In the genomic region with DNA sequence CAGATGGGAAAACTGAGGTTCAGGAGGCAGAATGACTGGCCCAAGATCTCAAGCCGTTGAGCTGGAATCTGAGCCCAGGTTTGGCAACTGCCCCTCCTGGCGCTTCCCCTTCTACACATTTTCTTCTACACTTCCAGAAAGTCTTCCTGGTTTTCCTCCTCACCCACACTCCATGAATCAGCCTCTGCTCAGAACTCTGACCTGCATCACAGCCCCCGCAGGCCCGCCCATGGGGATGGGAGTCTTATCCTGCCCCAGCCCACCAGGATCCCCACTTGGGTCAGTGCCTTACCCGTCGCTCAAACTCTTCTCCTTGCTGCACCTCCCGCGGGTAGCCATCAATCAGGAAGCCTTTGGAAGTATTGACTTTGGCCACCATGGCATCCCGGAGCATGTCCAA, we compare ENCODE assay signal across 24 cellular contexts.
"Had no signal": no experiment of that assay in that cellular context is flagged by ENCODE, and none has a peak within 500 bp of the region (broad histone marks: within the 10 kb centered on the region; RNA-seq: fewer than 3 reads in every experiment).

No MANE protein-coding gene starts in this region.

- H3K9me3 Mint-ChIP-seq: activated B cell treated with CpG ODN at 0.5 μM for 24 hours; activated CD4-positive, alpha-beta memory T cell treated with anti-CD3 and anti-CD28 coated beads for 36 hours; endodermal cell; stimulated activated naive CD8-positive, alpha-beta T cell treated with anti-CD3 and anti-CD28 coated beads, Interleukin-15, amount 100 ng/mL, for 72 hours had no signal

- H3K27me3 ChIP-seq: foreskin keratinocyte, pancreas, right atrium auricular region, spleen, suprapubic skin, transverse colon, vagina had no signal

- DNase-seq: activated B cell treated with CpG ODN at 0.5 μM for 24 hours; activated CD4-positive, alpha-beta memory T cell treated with anti-CD3 and anti-CD28 coated beads for 36 hours; activated CD4-positive, alpha-beta T cell treated with anti-CD3 and anti-CD28 coated beads for 4 hours; amniotic stem cell; cortex of kidney; foreskin keratinocyte; lower lobe of right lung; mesendoderm; mucosa of descending colon; psoas muscle; spleen; stimulated activated CD4-positive, alpha-beta T cell treated with anti-CD3 and anti-CD28 coated beads, Interleukin-4, amount 100 ng/mL, for 24 hours; stimulated activated naive CD8-positive, alpha-beta T cell treated with anti-CD3 and anti-CD28 coated beads, Interleukin-15, amount 100 ng/mL, for 72 hours; T-helper 1 cell; T-helper 9 cell; transverse colon had no signal

- H3K9me3 ChIP-seq: lower lobe of right lung, mucosa of descending colon, pancreas, psoas muscle, right atrium auricular region, spleen, suprapubic skin, transverse colon, vagina had no signal

- H3K27ac ChIP-seq: epithelial cell of prostate, foreskin keratinocyte, lower lobe of right lung, pancreas, psoas muscle, suprapubic skin, transverse colon, vagina had no signal

- H3K36me3 ChIP-seq: transverse colon had no signal

- H3K27me3 Mint-ChIP-seq: activated B cell treated with CpG ODN at 0.5 μM for 24 hours; activated CD4-positive, alpha-beta memory T cell treated with anti-CD3 and anti-CD28 coated beads for 36 hours; activated naive CD8-positive, alpha-beta T cell; stimulated activated naive CD8-positive, alpha-beta T cell treated with anti-CD3 and anti-CD28 coated beads, Interleukin-15, amount 100 ng/mL, for 72 hours had no signal

- H3K4me3 Mint-ChIP-seq: activated B cell treated with CpG ODN at 0.5 μM for 24 hours; activated CD4-positive, alpha-beta memory T cell treated with anti-CD3 and anti-CD28 coated beads for 36 hours; activated naive CD8-positive, alpha-beta T cell; endodermal cell; stimulated activated naive CD8-positive, alpha-beta T cell treated with anti-CD3 and anti-CD28 coated beads, Interleukin-15, amount 100 ng/mL, for 72 hours had no signal

- H3K27ac Mint-ChIP-seq: activated B cell treated with CpG ODN at 0.5 μM for 24 hours; activated CD4-positive, alpha-beta memory T cell treated with anti-CD3 and anti-CD28 coated beads for 36 hours; activated naive CD8-positive, alpha-beta T cell; endodermal cell had no signal

- H3K4me3 ChIP-seq: lower lobe of right lung, mucosa of descending colon, pancreas, psoas muscle, right atrium auricular region, spleen, suprapubic skin, transverse colon, vagina had no signal

- H3K4me1 Mint-ChIP-seq: endodermal cell; stimulated activated naive CD8-positive, alpha-beta T cell treated with anti-CD3 and anti-CD28 coated beads, Interleukin-15, amount 100 ng/mL, for 72 hours had no signal

- ATAC-seq: foreskin keratinocyte; left lobe of liver; lower lobe of right lung; mucosa of descending colon; pancreas; psoas muscle; stimulated activated naive CD8-positive, alpha-beta T cell treated with anti-CD3 and anti-CD28 coated beads, Interleukin-15, amount 100 ng/mL, for 72 hours had no signal

- H3K36me3 Mint-ChIP-seq: activated CD4-positive, alpha-beta memory T cell treated with anti-CD3 and anti-CD28 coated beads for 36 hours; activated naive CD8-positive, alpha-beta T cell had no signal
